In genomic region chr10:126939706-126940105, GRCh38 we compare ENCODE assay signal across 30 cellular contexts. TPM values are rescaled to one million over a fixed set of nuclear protein-coding genes. Genes with fewer than 3 reads are reported as not detected.
DNase-seq lines count a peak whose midpoint lies in the region; ATAC-seq and TF ChIP-seq lines count a peak whose summit lies in the region.
"Had no signal": no experiment of that assay in that cellular context is flagged by ENCODE, and none has a peak within 500 bp of the region (broad histone marks: within the 10 kb centered on the region; RNA-seq: fewer than 3 reads in every experiment).

No MANE protein-coding gene starts in this region.

- no peaks in the 10 kb centered on the region for H3K36me3 ChIP-seq in esophagus muscularis mucosa
- H3K36me3 ChIP-seq: gastroesophageal sphincter, left lung, uterus had no signal

- no peak for ATAC-seq in HG02571 (IDR thresholded peaks at IDR 0.05; ENCODE audit: unreplicated experiment)
- ATAC-seq: activated naive CD8-positive, alpha-beta T cell treated with anti-CD3 and anti-CD28 coated beads, Interleukin-2, amount 50 U/mL, for 24 hours; body of pancreas; gastroesophageal sphincter; K562; left lung; naive thymus-derived CD4-positive, alpha-beta T cell; Panc1 had no signal

- no peak for TF ChIP-seq POLR2A in esophagus muscularis mucosa (IDR thresholded peaks at IDR 0.05; ENCODE audit: low read depth)

- H3K27ac ChIP-seq in caudate nucleus (ENCODE audit: low read depth, low read length) (peak overlapping the region; percentile 88), esophagus muscularis mucosa (replicated peaks in 1 of 4) (no peak overlapping the region)
- H3K27ac ChIP-seq: body of pancreas, gastroesophageal sphincter, left lung, skin epidermis, uterus had no signal

- H3K27me3 ChIP-seq in esophagus muscularis mucosa = no peaks in the 10 kb centered on the region
- H3K27me3 ChIP-seq: body of pancreas, gastroesophageal sphincter, left lung, uterus had no signal

- intact Hi-C loops in esophagus muscularis mucosa (cut with DNase I) = no loop called here

- TF ChIP-seq CTCF in esophagus muscularis mucosa (IDR thresholded peaks at IDR 0.05) = no peak

- H3K4me3 ChIP-seq in esophagus muscularis mucosa = no peak overlapping the region
- H3K4me3 ChIP-seq: body of pancreas, gastroesophageal sphincter, K562, left lung, skin epidermis, uterus had no signal

- 93% methylated on average over 6 of the region's 6 CpGs for WGBS in esophagus muscularis mucosa

- peaks cover 5 to 16% (median 8%) of the 10 kb centered on the region in 4 donors for H3K4me1 ChIP-seq in esophagus muscularis mucosa
- H3K4me1 ChIP-seq: uterus had no signal

- H3K9me3 ChIP-seq in esophagus muscularis mucosa = no peaks in the 10 kb centered on the region
- H3K9me3 ChIP-seq: body of pancreas, gastroesophageal sphincter, left lung, uterus had no signal

- TF ChIP-seq EP300 in esophagus muscularis mucosa (IDR thresholded peaks at IDR 0.05) = no peak

- DNase-seq in Ammon's horn (ENCODE audit: low spot score) (peak; percentile 94), caudate nucleus (lab: John Stamatoyannopoulos, UW) (peak in 56 of 61 donors; percentile 8 to 87 (median 62)), inferior parietal cortex (ENCODE audit: extremely low spot score) (peak; percentile 80), occipital lobe (lab: John Stamatoyannopoulos, UW) (peak; percentile 51), NCI-H2107 (lab: John Stamatoyannopoulos, UW) (no peak), esophagus muscularis mucosa (ENCODE audit: extremely low spot score) (no peak)
- DNase-seq in activated CD4-positive, alpha-beta T cell treated with anti-CD3 and anti-CD28 coated beads for 48 hours = no peak
- DNase-seq: activated CD4-positive, alpha-beta memory T cell treated with anti-CD3 and anti-CD28 coated beads, Interleukin-2, amount 10 ng/mL, durations not matched to agents 7 days and 5 days; activated CD4-positive, CD25-positive, alpha-beta regulatory T cell treated with anti-CD3 and anti-CD28 coated beads, Interleukin-2, amount 50 U/mL, for 72 hours; activated CD8-positive, alpha-beta memory T cell treated with anti-CD3 and anti-CD28 coated beads, Interleukin-2, amount 50 U/mL, for 4 hours; activated naive CD4-positive, alpha-beta T cell; activated naive CD8-positive, alpha-beta T cell treated with anti-CD3 and anti-CD28 coated beads, Interleukin-2, amount 50 U/mL, for 24 hours; body of pancreas; CD4-positive, CD25-positive, alpha-beta regulatory T cell; cerebellar nuclear complex; DND-41; left lung; naive thymus-derived CD4-positive, alpha-beta T cell; NCI-H1092; NCI-H2029; NCI-H524 treated with DMSO at 0.1 percent for 48 hours; retina; SHP77; stimulated activated naive CD4-positive, alpha-beta T cell treated with Interleukin-2 at 50 U/mL for 16 hours; uterus had no signal

RNA-seq across cellular contexts. Expression of gene DOCK1, which starts 34.5 kb away (rescaled TPM):
- total RNA-seq in occipital lobe (18.6 TPM), esophagus muscularis mucosa (10 to 100 TPM; 41.4 to 60.3 (median 55.3) TPM)

Comparison
In these comparisons a context has a peak if more than half of its experiments do, and no peak if none do; other contexts are left out.
1. DNase-seq: peak in Ammon's horn (single experiment), caudate nucleus (56 of 61), inferior parietal cortex (single experiment) and occipital lobe (single experiment); none in activated CD4-positive, alpha-beta T cell treated with anti-CD3 and anti-CD28 coated beads for 48 hours (single experiment), NCI-H2107 (single experiment) and esophagus muscularis mucosa (single experiment).